Comparison of ENCODE assay signal across 1 cellular context in genomic region chr15:96264351-96264798, GRCh38.
TF ChIP-seq lines count a peak whose summit lies in the region.

No MANE protein-coding gene starts in this region.

TF ChIP-seq in HepG2, 621 proteins besides CTCF, POLR2A, EP300 and RAD21 (continued from another document):
- TF ChIP-seq ZSCAN9 (CRISPR knock-in tag; IDR thresholded peaks at IDR 0.05; ENCODE audit: borderline replicate concordance) (0 out of 2 replicates have a peak, but pooled peaks have one; percentile 34), HMG20A (CRISPR knock-in tag; IDR thresholded peaks at IDR 0.05; ENCODE audit: borderline replicate concordance) (peak; percentile 51; the same call in 1 of the 2 replicates), HMG20B (CRISPR knock-in tag; conservative IDR thresholded peaks at IDR 0.05) (0 out of 2 replicates have a peak, but pooled peaks have one; percentile 14), SOX13 (IDR thresholded peaks at IDR 0.05) (no peak), SOX13 (CRISPR knock-in tag; conservative IDR thresholded peaks at IDR 0.05 in 1 of 2, IDR thresholded peaks at IDR 0.05 in 1 of 2) (peak in 1 of 2 experiments; percentile 53; a peak in 1 of 4 replicates), ZNF281 (CRISPR knock-in tag; IDR thresholded peaks at IDR 0.05; ENCODE audit: borderline replicate concordance) (peak; percentile 13; the same call in 1 of the 2 replicates), PATZ1 (CRISPR knock-in tag; IDR thresholded peaks at IDR 0.05) (peak; percentile 47; the same call in 1 of the 2 replicates), CEBPG (CRISPR knock-in tag; IDR thresholded peaks at IDR 0.05) (peak; percentile 90), PRMT3 (CRISPR knock-in tag; IDR thresholded peaks at IDR 0.05; ENCODE audit: borderline replicate concordance, low read depth) (no peak), ZSCAN20 (CRISPR knock-in tag; IDR thresholded peaks at IDR 0.05; ENCODE audit: borderline replicate concordance) (no peak), BCL6 (CRISPR knock-in tag; IDR thresholded peaks at IDR 0.05) (0 out of 2 replicates have a peak, but pooled peaks have one; percentile 8), CAMTA2 (CRISPR knock-in tag; IDR thresholded peaks at IDR 0.05; ENCODE audit: borderline replicate concordance) (no peak), ZMYM4 (CRISPR knock-in tag; IDR thresholded peaks at IDR 0.05) (peak; percentile 62; the same call in 1 of the 2 replicates), TCF7 (IDR thresholded peaks at IDR 0.05; ENCODE audit: low read depth) (0 out of 2 replicates have a peak, but pooled peaks have one; percentile 16), STAT6 (CRISPR knock-in tag; IDR thresholded peaks at IDR 0.05; ENCODE audit: borderline replicate concordance) (0 out of 2 replicates have a peak, but pooled peaks have one; percentile 46), TBX2 (CRISPR knock-in tag; IDR thresholded peaks at IDR 0.05; ENCODE audit: borderline replicate concordance) (0 out of 2 replicates have a peak, but pooled peaks have one; percentile 11), CEBPB (IDR thresholded peaks at IDR 0.05; ENCODE audit: borderline replicate concordance, low read depth, low read length) (peak; percentile 88), SAP130 (CRISPR knock-in tag; IDR thresholded peaks at IDR 0.05; ENCODE audit: low read depth) (peak; percentile 36; the same call in 1 of the 2 replicates), ZNF770 (CRISPR knock-in tag; IDR thresholded peaks at IDR 0.05) (no peak), ZNF225 (CRISPR knock-in tag; IDR thresholded peaks at IDR 0.05) (no peak), TCF7L2 (IDR thresholded peaks at IDR 0.05; ENCODE audit: low read depth, low read length) (no peak)
